9 cellular contexts compared by ENCODE assay signal in genomic region chr10:75809003-75809402, GRCh38.
"Had no signal": no experiment of that assay in that cellular context is flagged by ENCODE, and none has a peak within 500 bp of the region (broad histone marks: within the 10 kb centered on the region; RNA-seq: fewer than 3 reads in every experiment).

No MANE protein-coding gene starts in this region.

- H3K36me3 ChIP-seq: HAP-1 had no signal

- H3K4me1 ChIP-seq: HAP-1 had no signal

- H3K4me3 ChIP-seq: GM23248, GM23338, HAP-1 had no signal

- DNase-seq: GM23248, GOT3, H7, H9, HCEC 1CT, HFFc6 had no signal

- H3K9ac ChIP-seq: GM23248 had no signal

- ATAC-seq: GM23338, HCT116 had no signal

- H2AFZ ChIP-seq: GM23248, GM23338 had no signal

- H3K9me3 ChIP-seq: HAP-1 had no signal

- H3K4me2 ChIP-seq: GM23338 had no signal

- H3K27ac ChIP-seq: GM23248 had no signal
